ENCODE assay signal across 22 cellular contexts in genomic region chr1:936348-936747, GRCh38. TPM values are rescaled to one million over a fixed set of nuclear protein-coding genes. Genes with fewer than 3 reads are reported as not detected.
"Had no signal": no experiment of that assay in that cellular context is flagged by ENCODE, and none has a peak within 500 bp of the region (broad histone marks: within the 10 kb centered on the region; RNA-seq: fewer than 3 reads in every experiment).

No MANE protein-coding gene starts in this region.

- H3K4me2 ChIP-seq: KMS-11, SK-N-SH had no signal

- H3K36me3 ChIP-seq: ascending aorta had no signal

- H3K9me3 ChIP-seq: ascending aorta, body of pancreas, SK-N-SH had no signal

- H3K9me2 ChIP-seq: SK-N-SH had no signal

- H3K27ac ChIP-seq: ascending aorta, body of pancreas, KMS-11 had no signal

- DNase-seq: activated CD4-positive, alpha-beta T cell treated with anti-CD3 and anti-CD28 coated beads for 48 hours; activated CD4-positive, alpha-beta T cell treated with anti-CD3 and anti-CD28 coated beads, Interleukin-2, amount 50 U/mL, for 4 hours; activated CD4-positive, CD25-positive, alpha-beta regulatory T cell treated with anti-CD3 and anti-CD28 coated beads, Interleukin-2, amount 50 U/mL, for 72 hours; activated CD8-positive, alpha-beta memory T cell treated with anti-CD3 and anti-CD28 coated beads, Interleukin-2, amount 10 ng/mL, durations not matched to agents 7 days and 5 days; activated effector memory CD4-positive, alpha-beta T cell treated with Interleukin-2 at 50 U/mL for 16 hours; activated naive CD4-positive, alpha-beta T cell; activated naive CD8-positive, alpha-beta T cell treated with anti-CD3 and anti-CD28 coated beads, Interleukin-2, amount 50 U/mL, for 24 hours; activated T-cell treated with anti-CD3 and anti-CD28 coated beads, Interleukin-2, amount 50 U/mL, for 24 hours; amniotic stem cell; NCI-H2029 treated with DMSO at 0.1 percent for 48 hours; NCI-H510A; SIG-M5; SW 1271 had no signal

- ATAC-seq: activated CD8-positive, alpha-beta memory T cell treated with anti-CD3 and anti-CD28 coated beads, Interleukin-2, amount 10 ng/mL, durations not matched to agents 7 days and 5 days; activated naive CD8-positive, alpha-beta T cell treated with anti-CD3 and anti-CD28 coated beads, Interleukin-2, amount 50 U/mL, for 24 hours; body of pancreas had no signal

- H3K4me3 ChIP-seq: ascending aorta, body of pancreas had no signal

RNA-seq across cellular contexts. Expression of gene SAMD11, which starts 12.6 kb away (rescaled TPM):
- total RNA-seq: activated T-helper 1 cell treated with anti-CD3 and anti-CD28 coated beads, Interleukin-12 subunit alpha, Interleukin-12 subunit beta, Interleukin-2, Interleukin-4 antibody, amounts not matched to agents 30 ng/mL and 10 ng/mL and 1 ng/mL, durations not matched to agents 14 hours and 24 hours and 36 hours; MCF 10A; T-helper 1 cell treated with Interleukin-12 subunit alpha and Interleukin-12 subunit beta and Interleukin-4 antibody, amounts not matched to agents 30 ng/mL and 1 ng/mL, for 36 hours had no signal

RNA-seq across cellular contexts. Expression of gene PLEKHN1, which starts 29.9 kb away (rescaled TPM):
- total RNA-seq: ascending aorta, body of pancreas, OCI-LY7 had no signal
- polyA plus RNA-seq: SK-N-SH had no signal

RNA-seq across cellular contexts. Expression of gene PERM1, which starts 45.5 kb away (rescaled TPM):
- total RNA-seq: activated CD8-positive, alpha-beta memory T cell treated with anti-CD3 and anti-CD28 coated beads, Interleukin-2, amount 10 ng/mL, durations not matched to agents 7 days and 5 days; activated T-helper 1 cell treated with anti-CD3 and anti-CD28 coated beads, Interleukin-12 subunit alpha, Interleukin-12 subunit beta, Interleukin-2, Interleukin-4 antibody, amounts not matched to agents 30 ng/mL and 10 ng/mL and 1 ng/mL, durations not matched to agents 14 hours and 24 hours and 36 hours; ascending aorta; body of pancreas; MCF 10A; OCI-LY7; T-helper 1 cell treated with Interleukin-12 subunit alpha and Interleukin-12 subunit beta and Interleukin-4 antibody, amounts not matched to agents 30 ng/mL and 1 ng/mL, for 36 hours; WTC11 had no signal
